ENCODE assay signal across 20 cellular contexts in the genomic region with DNA sequence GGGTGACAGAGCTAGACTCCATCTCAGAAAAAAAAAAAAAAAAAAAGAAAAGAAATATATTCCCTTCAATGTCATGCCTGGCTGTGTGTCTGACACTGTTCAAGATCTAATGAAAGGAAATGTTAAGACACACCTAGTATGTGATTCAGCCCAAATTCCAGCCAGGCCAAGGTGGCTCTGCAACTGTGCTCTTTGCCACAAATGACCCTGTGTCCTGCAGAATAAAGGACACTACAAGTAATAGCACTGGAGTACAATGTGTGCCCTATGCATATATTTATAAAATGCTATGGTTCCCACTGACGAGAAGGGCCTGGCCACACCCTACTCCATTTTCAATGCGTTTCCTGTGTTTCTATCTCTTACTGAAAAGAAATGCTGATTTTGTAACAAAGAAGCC.
"Had no signal": no experiment of that assay in that cellular context is flagged by ENCODE, and none has a peak within 500 bp of the region (broad histone marks: within the 10 kb centered on the region; RNA-seq: fewer than 3 reads in every experiment).

No MANE protein-coding gene starts in this region.

- H3K4me1 Mint-ChIP-seq: endodermal cell; immature natural killer cell; naive thymus-derived CD4-positive, alpha-beta T cell had no signal

- H3K36me3 Mint-ChIP-seq: immature natural killer cell; naive thymus-derived CD4-positive, alpha-beta T cell had no signal

- DNase-seq: effector CD4-positive, alpha-beta T cell; endodermal cell; gastrocnemius medialis; immature natural killer cell; left cardiac atrium; left ventricle myocardium superior; mesendoderm; naive thymus-derived CD4-positive, alpha-beta T cell; nephron progenitor cell; posterior cingulate gyrus; sigmoid colon; stimulated activated CD4-positive, alpha-beta T cell treated with anti-CD3 and anti-CD28 coated beads, Interleukin-12 subunit alpha, Interleukin-12 subunit beta, amount 100 ng/mL, for 4 hours; stimulated activated naive CD8-positive, alpha-beta T cell treated with anti-CD3 and anti-CD28 coated beads, Interleukin-15, Interleukin-2, amounts not matched to agents 100 U/mL and 50 U/mL, for 24 hours; tibial artery; upper lobe of right lung had no signal

- H3K27me3 ChIP-seq: gastrocnemius medialis, right atrium auricular region, sigmoid colon, tibial artery, upper lobe of right lung, vagina had no signal

- H3K27ac Mint-ChIP-seq: endodermal cell; naive thymus-derived CD4-positive, alpha-beta T cell; nephron progenitor cell had no signal

- H3K27ac ChIP-seq: coronary artery, gastrocnemius medialis, right atrium auricular region, sigmoid colon, skin epidermis, tibial artery, upper lobe of right lung, vagina had no signal

- H3K36me3 ChIP-seq: gastrocnemius medialis, right atrium auricular region, sigmoid colon, tibial artery, upper lobe of right lung, vagina had no signal

- H3K4me3 ChIP-seq: coronary artery, gastrocnemius medialis, lung, right atrium auricular region, sigmoid colon, skin epidermis, tibial artery, upper lobe of right lung, vagina had no signal

- H3K4me1 ChIP-seq: gastrocnemius medialis, right atrium auricular region, upper lobe of right lung, vagina had no signal

- H3K4me3 Mint-ChIP-seq: endodermal cell; immature natural killer cell; naive thymus-derived CD4-positive, alpha-beta T cell; nephron progenitor cell had no signal

- H3K9me3 Mint-ChIP-seq: endodermal cell, immature natural killer cell, nephron progenitor cell had no signal

- H3K9me3 ChIP-seq: gastrocnemius medialis, right atrium auricular region, sigmoid colon, tibial artery, upper lobe of right lung, vagina had no signal
